In genomic region chr1:206882555-206882954, GRCh38 we compare ENCODE assay signal across 1 cellular context.
TF ChIP-seq lines count a peak whose summit lies in the region.

No MANE protein-coding gene starts in this region.

TF ChIP-seq in GM23338, 12 proteins besides CTCF, POLR2A, EP300 and RAD21 (continued from another document):
- TF ChIP-seq REST (IDR thresholded peaks at IDR 0.05; ENCODE audit: unreplicated experiment): no peak
- TF ChIP-seq JUNB (IDR thresholded peaks at IDR 0.05; ENCODE audit: unreplicated experiment): no peak
- no peak for TF ChIP-seq POLR2AphosphoS5 (IDR thresholded peaks at IDR 0.05; ENCODE audit: low read depth)
- no peak for TF ChIP-seq NANOG (IDR thresholded peaks at IDR 0.05; ENCODE audit: borderline replicate concordance)
- TF ChIP-seq ZNF331 (CRISPR knock-in tag; IDR thresholded peaks at IDR 0.05; ENCODE audit: low read depth): no peak
- no peak for TF ChIP-seq CREB1 (CRISPR knock-in tag; IDR thresholded peaks at IDR 0.05; ENCODE audit: low read depth)
- TF ChIP-seq STAT1 (IDR thresholded peaks at IDR 0.05; ENCODE audit: unreplicated experiment): no peak
- TF ChIP-seq ZNF462 (CRISPR knock-in tag; IDR thresholded peaks at IDR 0.05): no peak
- no peak for TF ChIP-seq EZH2phosphoT487 (IDR thresholded peaks at IDR 0.05; ENCODE audit: unreplicated experiment)
- no peak for TF ChIP-seq ETS1 (IDR thresholded peaks at IDR 0.05)
